14 cellular contexts compared by ENCODE assay signal in genomic region chr3:90062631-90063200, GRCh38.
"Had no signal": no experiment of that assay in that cellular context is flagged by ENCODE, and none has a peak within 500 bp of the region (broad histone marks: within the 10 kb centered on the region; RNA-seq: fewer than 3 reads in every experiment).

No MANE protein-coding gene starts in this region.

- FAIRE-seq: islet of Langerhans had no signal

- DNase-seq: activated CD4-positive, alpha-beta T cell treated with anti-CD3 and anti-CD28 coated beads, Interleukin-2, amount 50 U/mL, for 48 hours; activated CD8-positive, alpha-beta memory T cell treated with anti-CD3 and anti-CD28 coated beads, Interleukin-2, amount 10 ng/mL, durations not matched to agents 7 days and 5 days; activated naive CD4-positive, alpha-beta T cell treated with anti-CD3 and anti-CD28 coated beads, Interleukin-2, amount 10 ng/mL, durations not matched to agents 7 days and 5 days; activated T-cell treated with anti-CD3 and anti-CD28 coated beads, Interleukin-2, amount 50 U/mL, for 1 hour; adrenal gland; central memory CD4-positive, alpha-beta T cell; esophagus squamous epithelium; naive B cell; stimulated activated CD4-positive, alpha-beta T cell treated with anti-CD3 and anti-CD28 coated beads, Interleukin-4, amount 100 ng/mL, for 1 hour; stimulated activated naive B cell treated with anti-CD40 and anti-IgM and Interleukin-4, amounts not matched to agents 10 μg/mL and 1 μg/mL and 100 μg/mL, for 72 hours had no signal

- H3K4me1 Mint-ChIP-seq: activated CD8-positive, alpha-beta memory T cell treated with anti-CD3 and anti-CD28 coated beads, Interleukin-2, amount 10 ng/mL, durations not matched to agents 7 days and 5 days; activated naive CD4-positive, alpha-beta T cell treated with anti-CD3 and anti-CD28 coated beads, Interleukin-2, amount 10 ng/mL, durations not matched to agents 7 days and 5 days; naive B cell; stimulated activated naive B cell treated with anti-CD40 and anti-IgM and Interleukin-4, amounts not matched to agents 10 μg/mL and 1 μg/mL and 100 μg/mL, for 72 hours had no signal

- H3K4me3 ChIP-seq: adrenal gland, coronary artery, esophagus squamous epithelium, lung, tibial nerve had no signal

- H3K27me3 Mint-ChIP-seq: activated CD8-positive, alpha-beta memory T cell treated with anti-CD3 and anti-CD28 coated beads, Interleukin-2, amount 10 ng/mL, durations not matched to agents 7 days and 5 days; activated naive CD4-positive, alpha-beta T cell treated with anti-CD3 and anti-CD28 coated beads, Interleukin-2, amount 10 ng/mL, durations not matched to agents 7 days and 5 days; naive B cell; stimulated activated naive B cell treated with anti-CD40 and anti-IgM and Interleukin-4, amounts not matched to agents 10 μg/mL and 1 μg/mL and 100 μg/mL, for 72 hours had no signal

- H3K4me3 Mint-ChIP-seq: activated CD8-positive, alpha-beta memory T cell treated with anti-CD3 and anti-CD28 coated beads, Interleukin-2, amount 10 ng/mL, durations not matched to agents 7 days and 5 days; activated naive CD4-positive, alpha-beta T cell treated with anti-CD3 and anti-CD28 coated beads, Interleukin-2, amount 10 ng/mL, durations not matched to agents 7 days and 5 days; naive B cell; stimulated activated naive B cell treated with anti-CD40 and anti-IgM and Interleukin-4, amounts not matched to agents 10 μg/mL and 1 μg/mL and 100 μg/mL, for 72 hours had no signal

- H3K36me3 ChIP-seq: adrenal gland, esophagus squamous epithelium, tibial nerve had no signal

- H3K27me3 ChIP-seq: adrenal gland, esophagus squamous epithelium, tibial nerve had no signal

- H3K27ac Mint-ChIP-seq: activated CD8-positive, alpha-beta memory T cell treated with anti-CD3 and anti-CD28 coated beads, Interleukin-2, amount 10 ng/mL, durations not matched to agents 7 days and 5 days; activated naive CD4-positive, alpha-beta T cell treated with anti-CD3 and anti-CD28 coated beads, Interleukin-2, amount 10 ng/mL, durations not matched to agents 7 days and 5 days; naive B cell; stimulated activated naive B cell treated with anti-CD40 and anti-IgM and Interleukin-4, amounts not matched to agents 10 μg/mL and 1 μg/mL and 100 μg/mL, for 72 hours had no signal

- ATAC-seq: activated CD8-positive, alpha-beta memory T cell treated with anti-CD3 and anti-CD28 coated beads, Interleukin-2, amount 10 ng/mL, durations not matched to agents 7 days and 5 days; stimulated activated naive B cell treated with anti-CD40 and anti-IgM and Interleukin-4, amounts not matched to agents 10 μg/mL and 1 μg/mL and 100 μg/mL, for 72 hours had no signal

- H3K36me3 Mint-ChIP-seq: activated CD8-positive, alpha-beta memory T cell treated with anti-CD3 and anti-CD28 coated beads, Interleukin-2, amount 10 ng/mL, durations not matched to agents 7 days and 5 days; activated naive CD4-positive, alpha-beta T cell treated with anti-CD3 and anti-CD28 coated beads, Interleukin-2, amount 10 ng/mL, durations not matched to agents 7 days and 5 days; naive B cell; stimulated activated naive B cell treated with anti-CD40 and anti-IgM and Interleukin-4, amounts not matched to agents 10 μg/mL and 1 μg/mL and 100 μg/mL, for 72 hours had no signal
